Comparison of ENCODE assay signal across 9 cellular contexts in genomic region chr6:135008072-135008940, GRCh38. TPM values are rescaled to one million over a fixed set of nuclear protein-coding genes. Genes with fewer than 3 reads are reported as not detected.
DNase-seq lines count a peak whose midpoint lies in the region; ATAC-seq, FAIRE-seq and TF ChIP-seq lines count a peak whose summit lies in the region.
"Had no signal": no experiment of that assay in that cellular context is flagged by ENCODE, and none has a peak within 500 bp of the region (broad histone marks: within the 10 kb centered on the region; RNA-seq: fewer than 3 reads in every experiment).

No MANE protein-coding gene starts in this region.

- H4K8ac ChIP-seq in H9 (replicated peaks; ENCODE audit: insufficient read length, low read depth, low read length), result no peak overlapping the region

- H3K4me1 ChIP-seq in hepatocyte (ENCODE audit: insufficient read depth) (peaks cover 5% of the 10 kb centered on the region), H9 (ENCODE audit: insufficient read depth, low read length) (no peaks in the 10 kb centered on the region)

- H3K27me3 ChIP-seq in hepatocyte (no peaks in the 10 kb centered on the region), H7 (ENCODE audit: control insufficient read depth, insufficient read depth, low read length) (no peaks in the 10 kb centered on the region), H9 (ENCODE audit: insufficient read depth, low read length) (no peaks in the 10 kb centered on the region)

- H4K5ac ChIP-seq in H9 (ENCODE audit: insufficient read length, low read depth, low read length), result no peak overlapping the region

- H3K23me2 ChIP-seq in H9 (ENCODE audit: insufficient read length, low read depth, low read length, poor library complexity, severe bottlenecking), result no peaks in the 10 kb centered on the region

- peak overlapping the region; percentile 26 for H3K4me2 ChIP-seq in hepatocyte
- no peak overlapping the region for H3K4me2 ChIP-seq in H9 (ENCODE audit: insufficient read depth, insufficient read length, low read length)

- no peak overlapping the region for H2BK20ac ChIP-seq in H9 (ENCODE audit: low read depth, low read length, poor library complexity, severe bottlenecking)

- peaks cover 0 to 3% (median 0%) of the 10 kb centered on the region in 3 experiments; a peak in 2 of 7 replicates for H3K36me3 Mint-ChIP-seq in H9 (ENCODE audit: insufficient read depth in 1 of 3, low read depth in 3 of 3)

- peaks cover 5% of the 10 kb centered on the region for H3K79me2 ChIP-seq in hepatocyte
- H3K79me2 ChIP-seq in H9 (ENCODE audit: insufficient read depth, low read length), result no peaks in the 10 kb centered on the region

- no peaks in the 10 kb centered on the region for H3K4me1 Mint-ChIP-seq in H9

- H3K4me3 Mint-ChIP-seq in H9, result no peak overlapping the region
- H3K4me3 Mint-ChIP-seq: T-helper 1 cell treated with Interleukin-12 subunit alpha and Interleukin-12 subunit beta and Interleukin-4 antibody, amounts not matched to agents 30 μg/mL and 1 μg/mL, for 36 hours had no signal

- no peaks in the 10 kb centered on the region for H4K20me1 ChIP-seq in hepatocyte (ENCODE audit: insufficient read depth, poor library complexity, severe bottlenecking)
- H4K20me1 ChIP-seq in H9 (ENCODE audit: control insufficient read depth, insufficient read depth, insufficient read length), result no peaks in the 10 kb centered on the region

- H3K79me1 ChIP-seq in H9 (ENCODE audit: insufficient read depth, low read depth, low read length, poor library complexity, severe bottlenecking), result no peaks in the 10 kb centered on the region

- no peaks in the 10 kb centered on the region for H3K27me3 Mint-ChIP-seq in H9 (ENCODE audit: low read depth)

- H3K23ac ChIP-seq in H9 (ENCODE audit: insufficient read length, low read depth, low read length), result no peak overlapping the region

- no peaks in the 10 kb centered on the region for H3K9me3 Mint-ChIP-seq in H9
- H3K9me3 Mint-ChIP-seq: T-helper 1 cell treated with Interleukin-12 subunit alpha and Interleukin-12 subunit beta and Interleukin-4 antibody, amounts not matched to agents 30 μg/mL and 1 μg/mL, for 36 hours had no signal

- TF ChIP-seq CTCF in hepatocyte (IDR thresholded peaks at IDR 0.05; ENCODE audit: poor library complexity), result no peak
- no peak for TF ChIP-seq CTCF in H9 (conservative IDR thresholded peaks at IDR 0.05)

- no peak overlapping the region for H3K4ac ChIP-seq in H9 (ENCODE audit: low read depth, low read length)

- H2BK12ac ChIP-seq in H9 (ENCODE audit: insufficient read length, low read depth, low read length), result no peak overlapping the region

- H3K9ac ChIP-seq in H9 (ENCODE audit: extremely low read depth, insufficient read length, low read length), result no peak overlapping the region

- WGBS in hepatocyte (ENCODE audit: low lambda C conversion rate, missing lambda C conversion rate), result 77% methylated on average over 6 of the region's 6 CpGs
- WGBS in H9 (ENCODE audit: extremely low coverage, insufficient read length, low lambda C conversion rate), result no CpG with 5 or more reads among the region's 6 CpGs

- H3K36me3 ChIP-seq in hepatocyte (replicated peaks; ENCODE audit: insufficient read depth, low read depth) (no peaks in the 10 kb centered on the region), H7 (replicated peaks; ENCODE audit: control insufficient read depth, insufficient read depth, low read length) (no peaks in the 10 kb centered on the region)

- no peak overlapping the region for H2BK120ac ChIP-seq in H9 (ENCODE audit: low read depth, low read length, poor library complexity, severe bottlenecking)

- H3K9me3 ChIP-seq in hepatocyte (ENCODE audit: low read depth), result no peaks in the 10 kb centered on the region
- no peaks in the 10 kb centered on the region for H3K9me3 ChIP-seq in H9 (ENCODE audit: control insufficient read depth, low read depth, low read length)

- H3K56ac ChIP-seq in H9 (ENCODE audit: insufficient read length, low read depth, low read length), result no peak overlapping the region

- H2BK5ac ChIP-seq in H9 (ENCODE audit: insufficient read length, low read length), result no peak overlapping the region

- H3K14ac ChIP-seq in H9 (ENCODE audit: insufficient read depth, low read length), result no peak overlapping the region

- peak; percentile 92 for FAIRE-seq in GM18507 (lab: Jason Lieb, UNC)

- no peak overlapping the region for H3T11ph ChIP-seq in H9 (ENCODE audit: low read length)

- no peak overlapping the region for H3K18ac ChIP-seq in H9 (ENCODE audit: insufficient read length, low read depth, low read length)

- no peak overlapping the region for H2BK15ac ChIP-seq in H9 (ENCODE audit: low read depth, low read length)

- no peak overlapping the region for H2AFZ ChIP-seq in hepatocyte
- H2AFZ ChIP-seq in H9 (ENCODE audit: low read length), result no peak overlapping the region

- H3K9me2 ChIP-seq in hepatocyte (replicated peaks; ENCODE audit: insufficient read depth), result no peaks in the 10 kb centered on the region

- peak overlapping the region; percentile 21 for H3K27ac ChIP-seq in hepatocyte
- no peak overlapping the region for H3K27ac ChIP-seq in H9 (ENCODE audit: insufficient read length, low read depth, low read length)

- peak overlapping the region in 1 of 3 experiments; percentile 24; a peak in 2 of 7 replicates for H3K27ac Mint-ChIP-seq in H9
- H3K27ac Mint-ChIP-seq: T-helper 1 cell treated with Interleukin-12 subunit alpha and Interleukin-12 subunit beta and Interleukin-4 antibody, amounts not matched to agents 30 μg/mL and 1 μg/mL, for 36 hours had no signal

- H4K91ac ChIP-seq in H9 (ENCODE audit: insufficient read length, low read depth, low read length), result no peak overlapping the region

- H2AK5ac ChIP-seq in H9 (ENCODE audit: insufficient read length, low read length), result no peak overlapping the region

- H3K4me3 ChIP-seq in hepatocyte (no peak overlapping the region), H7 (ENCODE audit: insufficient read depth, low read depth, low read length) (no peak overlapping the region)

- peak; percentile 78 for ATAC-seq in GM21360 (IDR thresholded peaks at IDR 0.05; ENCODE audit: unreplicated experiment)
- peak; percentile 94 for ATAC-seq in HG03139 (IDR thresholded peaks at IDR 0.05; ENCODE audit: unreplicated experiment)

- DNase-seq in GM18507 (ENCODE audit: extremely low spot score, insufficient read length, low read depth), result no peak
- DNase-seq in hepatocyte (ENCODE audit: low spot score), result peak; percentile 45
- no peak for DNase-seq in KG1 (lab: John Stamatoyannopoulos, UW)
- DNase-seq in H7, result no peak
- no peak for DNase-seq in CD1c-positive myeloid dendritic cell (ENCODE audit: extremely low spot score)
- no peak for DNase-seq in H9

RNA-seq across cellular contexts. Expression of gene HBS1L, which starts 46.3 kb away (rescaled TPM):
- total RNA-seq in hepatocyte, result 70.0 and 70.6 TPM in 2 replicates
- 43.0 and 44.5 TPM in 2 replicates for polyA plus RNA-seq in hepatocyte
- total RNA-seq in H7 (2014; rRNA removed; shearing (Covaris generic)), result 106 and 139 TPM in 2 replicates
- 104 and 110 TPM in 2 replicates for total RNA-seq in H9 (2021)

RNA-seq across cellular contexts. Expression of gene ALDH8A1, which starts 58.4 kb away (rescaled TPM):
- total RNA-seq in hepatocyte (9.9 and 11.0 TPM in 2 replicates), H9 (2021) (0.24 TPM in 1 of 2 replicates, not detected in the other)
- 5.3 and 8.0 TPM in 2 replicates for polyA plus RNA-seq in hepatocyte
- 0.17 and 2.0 TPM in 2 replicates for total RNA-seq in H7 (2014; rRNA removed; shearing (Covaris generic))
